7 cellular contexts compared by ENCODE assay signal in genomic region chr5:112862085-112862484, GRCh38. TPM values are rescaled to one million over a fixed set of nuclear protein-coding genes. Genes with fewer than 3 reads are reported as not detected.
A peak's percentile ranks its signal among the peaks of the same experiment; 100 is the strongest.
DNase-seq lines count a peak whose midpoint lies in the region; ATAC-seq and TF ChIP-seq lines count a peak whose summit lies in the region.

No MANE protein-coding gene starts in this region.

- H3K9me3 ChIP-seq in HAP-1: no peaks in the 10 kb centered on the region
- no peaks in the 10 kb centered on the region for H3K9me3 ChIP-seq in SK-N-MC (ENCODE audit: low read depth, low read length)
- no peaks in the 10 kb centered on the region for H3K9me3 ChIP-seq in skeletal muscle tissue (ENCODE audit: control insufficient read depth in 3 of 3, low read length in 3 of 3)

- in situ Hi-C loops in HAP-1 (cut with MboI; ENCODE audit: low sequenced_read_pairs): no loop called here

- H3K36me3 ChIP-seq in HAP-1 (replicated peaks): peaks cover 38% of the 10 kb centered on the region
- peaks cover 39% of the 10 kb centered on the region for H3K36me3 ChIP-seq in SK-N-MC (ENCODE audit: insufficient read depth, low read length)
- peaks cover 12 to 17% (median 15%) of the 10 kb centered on the region in 3 donors for H3K36me3 ChIP-seq in skeletal muscle tissue (ENCODE audit: control insufficient read depth in 3 of 3, insufficient read depth in 3 of 3, low read length in 3 of 3)

- H3K27ac ChIP-seq in SK-N-MC: no peak overlapping the region
- H3K27ac ChIP-seq in skeletal muscle tissue (ENCODE audit: low read depth, low read length): no peak overlapping the region

- no peak for TF ChIP-seq CTCF in fibroblast of the aortic adventitia (IDR thresholded peaks at IDR 0.05; ENCODE audit: insufficient read depth, low read length)

- ATAC-seq in HG03442 (IDR thresholded peaks at IDR 0.05; ENCODE audit: unreplicated experiment): no peak

- peak overlapping the region; percentile 97 for H3K4me3 ChIP-seq in HAP-1
- H3K4me3 ChIP-seq in SK-N-MC: peak overlapping the region; percentile 88
- peak overlapping the region; percentile 97 for H3K4me3 ChIP-seq in fibroblast of the aortic adventitia (ENCODE audit: low read depth, low read length)
- peak overlapping the region; percentile 88 to 96 (median 94) for H3K4me3 ChIP-seq in skeletal muscle tissue (ENCODE audit: low read length in 3 of 3)

- DNase-seq in HAP-1 (ENCODE audit: low spot score in 2 of 2) (peak in 1 of 2 experiments; percentile 36), SK-N-MC (ENCODE audit: low read depth, low spot score) (no peak), fibroblast of the aortic adventitia (ENCODE audit: low read depth) (no peak), activated gamma-delta T cell (lab: John Stamatoyannopoulos, UW) (no peak), DMS153 treated with DMSO at 0.1 percent for 48 hours (lab: John Stamatoyannopoulos, UW; ENCODE audit: unreplicated experiment) (no peak)

- H3K4me1 ChIP-seq in HAP-1 (peaks cover 5% of the 10 kb centered on the region), skeletal muscle tissue (ENCODE audit: control insufficient read depth in 3 of 3, insufficient read depth in 3 of 3, low read length in 3 of 3) (peaks cover 10 to 22% (median 19%) of the 10 kb centered on the region in 3 donors)

- peak overlapping the region; percentile 93 for H3K9ac ChIP-seq in SK-N-MC (ENCODE audit: insufficient read length)
- H3K9ac ChIP-seq in skeletal muscle tissue (ENCODE audit: low read depth in 1 of 3, low read length in 3 of 3): peak overlapping the region; percentile 84 to 97 (median 95)

- no peaks in the 10 kb centered on the region; the same call in 1 of the 2 replicates for H3K27me3 ChIP-seq in HAP-1 (ENCODE audit: low read depth)
- H3K27me3 ChIP-seq in skeletal muscle tissue (ENCODE audit: control insufficient read depth in 3 of 3, insufficient read depth in 3 of 3, low read length in 3 of 3): no peaks in the 10 kb centered on the region

RNA-seq across cellular contexts. Expression of gene SRP19, which starts 1.0 kb away (rescaled TPM):
- total RNA-seq in fibroblast of the aortic adventitia (ENCODE audit: low replicate concordance) (49.0 and 88.2 TPM in 2 replicates), skeletal muscle tissue (13.6 TPM)

RNA-seq across cellular contexts. Expression of gene REEP5, which starts 59.9 kb away (rescaled TPM):
- total RNA-seq in fibroblast of the aortic adventitia (ENCODE audit: low replicate concordance) (20.8 and 60.0 TPM in 2 replicates), skeletal muscle tissue (26.1 TPM)
